9 cellular contexts compared by ENCODE assay signal in genomic region chr4:6548201-6548881, GRCh38. TPM values are rescaled to one million over a fixed set of nuclear protein-coding genes. Genes with fewer than 3 reads are reported as not detected.
DNase-seq lines count a peak whose midpoint lies in the region; ATAC-seq and TF ChIP-seq lines count a peak whose summit lies in the region.
"Had no signal": no experiment of that assay in that cellular context is flagged by ENCODE, and none has a peak within 500 bp of the region (broad histone marks: within the 10 kb centered on the region; RNA-seq: fewer than 3 reads in every experiment).

No MANE protein-coding gene starts in this region.

- H3K27ac ChIP-seq in right atrium auricular region: no peak overlapping the region

- peaks cover 4% of the 10 kb centered on the region for H3K9me3 Mint-ChIP-seq in progenitor cell of endocrine pancreas (ENCODE audit: low read depth)

- peaks cover 63% of the 10 kb centered on the region for H3K27me3 Mint-ChIP-seq in progenitor cell of endocrine pancreas

- no peaks in the 10 kb centered on the region for H3K27me3 ChIP-seq in right atrium auricular region

- peaks cover 0 to 13% of the 10 kb centered on the region in 2 donors for H3K9me3 ChIP-seq in right atrium auricular region

- no peaks in the 10 kb centered on the region for H3K4me1 Mint-ChIP-seq in progenitor cell of endocrine pancreas (ENCODE audit: low read depth)

- intact Hi-C loops in Right ventricle myocardium inferior (cut with DNase I): no loop called here

- H3K4me3 ChIP-seq in right atrium auricular region: no peak overlapping the region

- H3K27ac Mint-ChIP-seq in progenitor cell of endocrine pancreas: no peak overlapping the region
- H3K27ac Mint-ChIP-seq: activated naive CD8-positive, alpha-beta T cell treated with anti-CD3 and anti-CD28 coated beads, Interleukin-2, amount 10 ng/mL, durations not matched to agents 7 days and 5 days had no signal

- DNase-seq in Right ventricle myocardium inferior (ENCODE audit: missing footprints) (peak; percentile 68), right atrium auricular region (ENCODE audit: low spot score) (no peak), NCI-H524 (lab: John Stamatoyannopoulos, UW) (peak; percentile 78 to 80), ecto neural progenitor cell (ENCODE audit: low spot score) (peak; percentile 78), progenitor cell of endocrine pancreas (ENCODE audit: low spot score, unreplicated experiment) (no peak)
- no peak for DNase-seq in NK-92 treated with Interleukin-12 subunit alpha and Interleukin-12 subunit beta, amount 100 ng/mL, for 24 hours (lab: John Stamatoyannopoulos, UW)
- DNase-seq: activated naive CD8-positive, alpha-beta T cell treated with anti-CD3 and anti-CD28 coated beads, Interleukin-2, amount 10 ng/mL, durations not matched to agents 7 days and 5 days had no signal

- peak in 1 of 2 donors; percentile 48 for TF ChIP-seq CTCF in right atrium auricular region (IDR thresholded peaks at IDR 0.05)
- TF ChIP-seq CTCF in progenitor cell of endocrine pancreas (IDR thresholded peaks at IDR 0.05; ENCODE audit: unreplicated experiment): peak; percentile 45

- no peaks in the 10 kb centered on the region for H3K36me3 ChIP-seq in right atrium auricular region

- no peaks in the 10 kb centered on the region for H3K4me1 ChIP-seq in right atrium auricular region

- no peaks in the 10 kb centered on the region for H3K36me3 Mint-ChIP-seq in progenitor cell of endocrine pancreas (ENCODE audit: insufficient read depth)
- H3K36me3 Mint-ChIP-seq: activated naive CD8-positive, alpha-beta T cell treated with anti-CD3 and anti-CD28 coated beads, Interleukin-2, amount 10 ng/mL, durations not matched to agents 7 days and 5 days had no signal

- ATAC-seq in Right ventricle myocardium inferior (peak; percentile 51), HG02759 (IDR thresholded peaks at IDR 0.05; ENCODE audit: unreplicated experiment) (no peak), HG02623 (IDR thresholded peaks at IDR 0.05; ENCODE audit: unreplicated experiment) (no peak)

- no peak overlapping the region for H3K4me3 Mint-ChIP-seq in progenitor cell of endocrine pancreas (ENCODE audit: low read depth)
- H3K4me3 Mint-ChIP-seq: activated naive CD8-positive, alpha-beta T cell treated with anti-CD3 and anti-CD28 coated beads, Interleukin-2, amount 10 ng/mL, durations not matched to agents 7 days and 5 days had no signal

RNA-seq across cellular contexts. Expression of gene MAN2B2, which starts 26.6 kb away (rescaled TPM):
- total RNA-seq in Right ventricle myocardium inferior (17.8 TPM), right atrium auricular region (10 to 100 TPM; 23.7 to 25.5 TPM), progenitor cell of endocrine pancreas (25.4 and 26.2 TPM in 2 replicates)

Comparison
In these comparisons a context has a peak if more than half of its experiments do, and no peak if none do; other contexts are left out.
1. DNase-seq: peak in Right ventricle myocardium inferior (single experiment), NCI-H524 (2 of 2) and ecto neural progenitor cell (single experiment); none in right atrium auricular region (single experiment), progenitor cell of endocrine pancreas (single experiment) and NK-92 treated with Interleukin-12 subunit alpha and Interleukin-12 subunit beta, amount 100 ng/mL, for 24 hours (single experiment).